ENCODE assay signal across 14 cellular contexts in genomic region chr10:78338717-78339116, GRCh38.
A peak's percentile ranks its signal among the peaks of the same experiment; 100 is the strongest.
DNase-seq lines count a peak whose midpoint lies in the region; ATAC-seq and TF ChIP-seq lines count a peak whose summit lies in the region.
"Had no signal": no experiment of that assay in that cellular context is flagged by ENCODE, and none has a peak within 500 bp of the region (broad histone marks: within the 10 kb centered on the region; RNA-seq: fewer than 3 reads in every experiment).

No MANE protein-coding gene starts in this region.

- TF ChIP-seq CTCF in right atrium auricular region (IDR thresholded peaks at IDR 0.05) = no peak
- TF ChIP-seq CTCF in prostate gland (IDR thresholded peaks at IDR 0.05) = no peak

- H3K27me3 ChIP-seq in right atrium auricular region (no peaks in the 10 kb centered on the region), prostate gland (replicated peaks; ENCODE audit: insufficient read depth) (no peaks in the 10 kb centered on the region)

- no peak for TF ChIP-seq POLR2A in prostate gland (IDR thresholded peaks at IDR 0.05)

- DNase-seq in right atrium auricular region (ENCODE audit: low spot score) = peak; percentile 32
- no peak for DNase-seq in Right ventricle myocardium inferior (ENCODE audit: missing footprints)
- DNase-seq in left lobe of liver (ENCODE audit: low spot score) = peak; percentile 7
- peak; percentile 0 for DNase-seq in prostate gland (ENCODE audit: low spot score)
- DNase-seq in NCI-H1694 (lab: John Stamatoyannopoulos, UW) = no peak
- DNase-seq in COR-L47 (lab: John Stamatoyannopoulos, UW) = no peak
- no peak for DNase-seq in activated CD4-positive, CD25-positive, alpha-beta regulatory T cell treated with anti-CD3 and anti-CD28 coated beads, Interleukin-2, amount 50 U/mL, for 72 hours
- DNase-seq: DMS153, GF-D8, NCI-H1092 treated with DMSO at 0.1 percent for 48 hours, NCI-H2081 treated with DMSO at 0.1 percent for 48 hours had no signal

- H3K27ac ChIP-seq in right atrium auricular region = no peak overlapping the region
- H3K27ac ChIP-seq in prostate gland = no peak overlapping the region
- H3K27ac ChIP-seq: A549 had no signal

- 87% methylated on average over 4 of the region's 4 CpGs for WGBS in prostate gland

- H3K36me3 ChIP-seq in right atrium auricular region (no peaks in the 10 kb centered on the region), prostate gland (no peaks in the 10 kb centered on the region)
- H3K36me3 ChIP-seq: HAP-1 had no signal

- intact Hi-C loops in Right ventricle myocardium inferior (cut with DNase I) = no loop called here
- intact Hi-C loops in prostate gland (cut with DNase I) = no loop called here

- H3K9me3 ChIP-seq in right atrium auricular region = no peaks in the 10 kb centered on the region
- H3K9me3 ChIP-seq in prostate gland = no peaks in the 10 kb centered on the region
- H3K9me3 ChIP-seq: A549, HAP-1 had no signal

- ATAC-seq in Right ventricle myocardium inferior (no peak), left lobe of liver (no peak)
- ATAC-seq: A549, Panc1 had no signal

- peaks cover 0 to 12% of the 10 kb centered on the region in 2 donors for H3K4me1 ChIP-seq in right atrium auricular region
- H3K4me1 ChIP-seq in prostate gland (replicated peaks) = no peaks in the 10 kb centered on the region
- H3K4me1 ChIP-seq: A549, HAP-1 had no signal

- H3K4me3 ChIP-seq in right atrium auricular region (no peak overlapping the region), prostate gland (no peak overlapping the region)
- H3K4me3 ChIP-seq: A549, HAP-1 had no signal

Comparison
In these comparisons a context has a peak if more than half of its experiments do, and no peak if none do; other contexts are left out.
1. DNase-seq: peak in right atrium auricular region (single experiment), left lobe of liver (single experiment) and prostate gland (single experiment); none in Right ventricle myocardium inferior (single experiment), NCI-H1694 (single experiment), COR-L47 (single experiment) and activated CD4-positive, CD25-positive, alpha-beta regulatory T cell treated with anti-CD3 and anti-CD28 coated beads, Interleukin-2, amount 50 U/mL, for 72 hours (single experiment).